Comparison of ENCODE assay signal across 21 cellular contexts in genomic region chr15:95447486-95447885, GRCh38.
DNase-seq lines count a peak whose midpoint lies in the region; ATAC-seq and TF ChIP-seq lines count a peak whose summit lies in the region.
"Had no signal": no experiment of that assay in that cellular context is flagged by ENCODE, and none has a peak within 500 bp of the region (broad histone marks: within the 10 kb centered on the region; RNA-seq: fewer than 3 reads in every experiment).

No MANE protein-coding gene starts in this region.

- H3K27ac ChIP-seq in A673 (ENCODE audit: low read depth, low read length, poor library complexity, severe bottlenecking): peak overlapping the region; percentile 70
- H3K27ac ChIP-seq: 22Rv1, HL-60, Peyer's patch had no signal

- no peak for TF ChIP-seq CTCF in A673 (conservative IDR thresholded peaks at IDR 0.05; ENCODE audit: low read depth, low read length)

- POLR2A ChIA-PET in A673 (lab: Charles Lee; ENCODE audit: low non-redundant PET): no interaction called here

- peak overlapping the region; percentile 62 for H3K4me3 Mint-ChIP-seq in T-helper 2 cell treated with Interferon-gamma antibody and Interleukin-4, amounts not matched to agents 5 μg/mL and 100 μg/mL, for 36 hours
- peak overlapping the region; percentile 38 for H3K4me3 Mint-ChIP-seq in activated T-helper 17 cell treated with anti-CD3 and anti-CD28 coated beads, Interleukin-2, amount 50 U/mL, for 72 hours
- peak overlapping the region; percentile 18 for H3K4me3 Mint-ChIP-seq in natural killer cell treated with Interleukin-12 subunit alpha and Interleukin-12 subunit beta and Interleukin-15 and Interleukin-18, amount 100 ng/mL, for 72 hours

- H3K36me3 Mint-ChIP-seq in T-helper 2 cell treated with Interferon-gamma antibody and Interleukin-4, amounts not matched to agents 5 μg/mL and 100 μg/mL, for 36 hours (ENCODE audit: low read depth): peaks cover 23% of the 10 kb centered on the region
- no peaks in the 10 kb centered on the region for H3K36me3 Mint-ChIP-seq in activated T-helper 17 cell treated with anti-CD3 and anti-CD28 coated beads, Interleukin-2, amount 50 U/mL, for 72 hours (ENCODE audit: low read depth)
- H3K36me3 Mint-ChIP-seq in natural killer cell treated with Interleukin-12 subunit alpha and Interleukin-12 subunit beta and Interleukin-15 and Interleukin-18, amount 100 ng/mL, for 72 hours: peaks cover 20% of the 10 kb centered on the region
- H3K36me3 Mint-ChIP-seq: CD4-positive, CD25-positive, alpha-beta regulatory T cell; IgD-negative memory B cell had no signal

- H3K4me1 Mint-ChIP-seq in T-helper 2 cell treated with Interferon-gamma antibody and Interleukin-4, amounts not matched to agents 5 μg/mL and 100 μg/mL, for 36 hours (ENCODE audit: low read depth): peaks cover 26% of the 10 kb centered on the region
- peaks cover 5% of the 10 kb centered on the region for H3K4me1 Mint-ChIP-seq in activated T-helper 17 cell treated with anti-CD3 and anti-CD28 coated beads, Interleukin-2, amount 50 U/mL, for 72 hours
- peaks cover 31 to 36% of the 10 kb centered on the region in 2 donors for H3K4me1 Mint-ChIP-seq in natural killer cell treated with Interleukin-12 subunit alpha and Interleukin-12 subunit beta and Interleukin-15 and Interleukin-18, amount 100 ng/mL, for 72 hours (ENCODE audit: low read depth in 2 of 2)
- H3K4me1 Mint-ChIP-seq: IgD-negative memory B cell had no signal

- peaks cover 33% of the 10 kb centered on the region for H3K9me3 Mint-ChIP-seq in T-helper 2 cell treated with Interferon-gamma antibody and Interleukin-4, amounts not matched to agents 5 μg/mL and 100 μg/mL, for 36 hours
- H3K9me3 Mint-ChIP-seq in activated T-helper 17 cell treated with anti-CD3 and anti-CD28 coated beads, Interleukin-2, amount 50 U/mL, for 72 hours: peaks cover 10% of the 10 kb centered on the region
- peaks cover 12% of the 10 kb centered on the region for H3K9me3 Mint-ChIP-seq in natural killer cell treated with Interleukin-12 subunit alpha and Interleukin-12 subunit beta and Interleukin-15 and Interleukin-18, amount 100 ng/mL, for 72 hours

- H3K36me3 ChIP-seq in A673 (ENCODE audit: insufficient read depth, low read length, poor library complexity, severe bottlenecking): no peaks in the 10 kb centered on the region
- H3K36me3 ChIP-seq: MG63, Peyer's patch had no signal

- no peak overlapping the region for H3K4me3 ChIP-seq in A673 (ENCODE audit: low read depth, low read length, poor library complexity, severe bottlenecking)
- H3K4me3 ChIP-seq: MG63, Peyer's patch had no signal

- DNase-seq in T-helper 2 cell treated with Interferon-gamma antibody and Interleukin-4, amounts not matched to agents 5 μg/mL and 100 μg/mL, for 36 hours (ENCODE audit: low spot score): no peak
- DNase-seq in T-helper 2 cell (no peak), A673 (ENCODE audit: low spot score) (no peak), NCI-H345 treated with DMSO at 0.1 percent for 48 hours (lab: John Stamatoyannopoulos, UW; ENCODE audit: unreplicated experiment) (no peak), cerebellum (ENCODE audit: low spot score) (no peak)
- DNase-seq in natural killer cell treated with Interleukin-12 subunit alpha and Interleukin-12 subunit beta and Interleukin-15 and Interleukin-18, amount 100 ng/mL, for 72 hours (ENCODE audit: low spot score): no peak
- DNase-seq: Calu3, H7, MG63, NCI-H1092 treated with DMSO at 0.1 percent for 48 hours, NCI-H146, NCI-H2029 treated with DMSO at 0.1 percent for 48 hours, NCI-H2171, Peyer's patch had no signal

- H3K27me3 ChIP-seq in A673 (replicated peaks; ENCODE audit: insufficient read depth, low read depth, low read length, poor library complexity): no peaks in the 10 kb centered on the region
- H3K27me3 ChIP-seq: MG63, Peyer's patch had no signal

- no peak for ATAC-seq in activated T-helper 17 cell treated with anti-CD3 and anti-CD28 coated beads, Interleukin-2, amount 50 U/mL, for 72 hours (replicated peaks)
- no peak for ATAC-seq in natural killer cell treated with Interleukin-12 subunit alpha and Interleukin-12 subunit beta and Interleukin-15 and Interleukin-18, amount 100 ng/mL, for 72 hours
- ATAC-seq in HG02642 (IDR thresholded peaks at IDR 0.05; ENCODE audit: poor library complexity, unreplicated experiment): no peak
- ATAC-seq: Right ventricle myocardium inferior had no signal

- no peak overlapping the region for H3K27ac Mint-ChIP-seq in T-helper 2 cell treated with Interferon-gamma antibody and Interleukin-4, amounts not matched to agents 5 μg/mL and 100 μg/mL, for 36 hours
- H3K27ac Mint-ChIP-seq in activated T-helper 17 cell treated with anti-CD3 and anti-CD28 coated beads, Interleukin-2, amount 50 U/mL, for 72 hours: no peak overlapping the region
- peak overlapping the region; percentile 19 to 70 for H3K27ac Mint-ChIP-seq in natural killer cell treated with Interleukin-12 subunit alpha and Interleukin-12 subunit beta and Interleukin-15 and Interleukin-18, amount 100 ng/mL, for 72 hours
- H3K27ac Mint-ChIP-seq: IgD-negative memory B cell had no signal

- peaks cover 12% of the 10 kb centered on the region for H3K4me1 ChIP-seq in A673 (ENCODE audit: insufficient read depth, low read length, poor library complexity, severe bottlenecking)
- H3K4me1 ChIP-seq: Peyer's patch had no signal

- intact Hi-C loops in A673 (cut with micrococcal nuclease; ENCODE audit: unreplicated experiment): no loop called here

- BruUV-seq in A673 (replicated peaks; lab: Mats Ljungman, UMichigan): no TSS peak

- H3K27me3 Mint-ChIP-seq in T-helper 2 cell treated with Interferon-gamma antibody and Interleukin-4, amounts not matched to agents 5 μg/mL and 100 μg/mL, for 36 hours (ENCODE audit: low read depth): peaks cover 2% of the 10 kb centered on the region
- peaks cover 3% of the 10 kb centered on the region for H3K27me3 Mint-ChIP-seq in activated T-helper 17 cell treated with anti-CD3 and anti-CD28 coated beads, Interleukin-2, amount 50 U/mL, for 72 hours
- H3K27me3 Mint-ChIP-seq in natural killer cell treated with Interleukin-12 subunit alpha and Interleukin-12 subunit beta and Interleukin-15 and Interleukin-18, amount 100 ng/mL, for 72 hours: peaks cover 4 to 14% of the 10 kb centered on the region in 2 donors
- H3K27me3 Mint-ChIP-seq: CD4-positive, CD25-positive, alpha-beta regulatory T cell; IgD-negative memory B cell had no signal

- CTCF ChIA-PET in A673 (lab: Charles Lee): no interaction called here

- H3K9me3 ChIP-seq in A673 (ENCODE audit: low read depth, low read length, poor library complexity, severe bottlenecking): no peaks in the 10 kb centered on the region
- H3K9me3 ChIP-seq: MG63, Peyer's patch had no signal

Comparison
In these comparisons a context has a peak if more than half of its experiments do, and no peak if none do; other contexts are left out.
1. H3K27ac Mint-ChIP-seq: peak in natural killer cell treated with Interleukin-12 subunit alpha and Interleukin-12 subunit beta and Interleukin-15 and Interleukin-18, amount 100 ng/mL, for 72 hours (2 of 2); none in T-helper 2 cell treated with Interferon-gamma antibody and Interleukin-4, amounts not matched to agents 5 μg/mL and 100 μg/mL, for 36 hours (single experiment) and activated T-helper 17 cell treated with anti-CD3 and anti-CD28 coated beads, Interleukin-2, amount 50 U/mL, for 72 hours (single experiment).
2. Peak in every context shown above with its lines, with median percentiles within 50 percentile points of each other: H3K4me3 Mint-ChIP-seq.